ENCODE assay signal across 14 cellular contexts in the genomic region with DNA sequence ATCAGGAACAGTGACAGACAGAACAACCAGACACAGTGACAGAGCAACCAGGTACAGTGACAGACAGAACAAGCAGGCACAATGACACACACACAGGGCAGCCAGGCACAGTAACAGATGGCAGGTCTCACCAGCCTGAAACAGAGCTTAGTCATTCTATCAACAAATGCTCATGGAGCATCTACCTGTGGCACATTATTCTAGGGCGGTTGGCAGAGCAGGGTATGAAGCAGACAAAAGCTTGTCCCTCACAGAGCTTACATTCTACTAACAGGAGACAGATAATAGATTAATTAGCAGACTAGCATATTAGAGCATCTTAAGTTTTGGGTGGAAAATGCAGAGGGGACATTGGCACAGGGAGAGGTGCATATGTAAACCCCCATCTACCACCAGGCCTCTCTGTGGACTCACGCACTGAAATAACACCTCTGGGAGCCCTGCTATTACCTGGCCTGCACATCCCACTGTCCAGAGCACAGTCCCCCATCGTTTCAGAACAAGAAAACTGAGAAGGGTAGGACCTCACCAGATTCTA.
DNase-seq lines count a peak whose midpoint lies in the region; ATAC-seq and TF ChIP-seq lines count a peak whose summit lies in the region.
"Had no signal": no experiment of that assay in that cellular context is flagged by ENCODE, and none has a peak within 500 bp of the region (broad histone marks: within the 10 kb centered on the region; RNA-seq: fewer than 3 reads in every experiment).

No MANE protein-coding gene starts in this region.

- no peak overlapping the region for H3K4me2 ChIP-seq in PC-3 (ENCODE audit: low read length)

- H3K27me3 Mint-ChIP-seq in activated naive CD8-positive, alpha-beta T cell treated with anti-CD3 and anti-CD28 coated beads, Interleukin-2, amount 50 U/mL, for 24 hours, result peaks cover 2% of the 10 kb centered on the region
- peaks cover 3% of the 10 kb centered on the region for H3K27me3 Mint-ChIP-seq in activated naive CD8-positive, alpha-beta T cell treated with anti-CD3 and anti-CD28 coated beads for 36 hours

- CTCF ChIA-PET in PC-3 (lab: Charles Lee), result no interaction called here

- H3K9me3 ChIP-seq in PC-3 (ENCODE audit: low read length) (0 out of 2 replicates have a peak, but pooled peaks cover 3% of the 10 kb centered on the region), upper lobe of right lung (peaks cover 6% of the 10 kb centered on the region)
- H3K9me3 ChIP-seq: SJCRH30 had no signal

- peaks cover 27% of the 10 kb centered on the region for H3K9me3 Mint-ChIP-seq in activated naive CD8-positive, alpha-beta T cell treated with anti-CD3 and anti-CD28 coated beads, Interleukin-2, amount 50 U/mL, for 24 hours
- peaks cover 25% of the 10 kb centered on the region for H3K9me3 Mint-ChIP-seq in activated naive CD8-positive, alpha-beta T cell treated with anti-CD3 and anti-CD28 coated beads for 36 hours

- H3K27ac Mint-ChIP-seq in activated naive CD8-positive, alpha-beta T cell treated with anti-CD3 and anti-CD28 coated beads, Interleukin-2, amount 50 U/mL, for 24 hours, result no peak overlapping the region
- H3K27ac Mint-ChIP-seq in activated naive CD8-positive, alpha-beta T cell treated with anti-CD3 and anti-CD28 coated beads for 36 hours, result no peak overlapping the region

- H4K20me1 ChIP-seq in PC-3 (ENCODE audit: low read length), result no peaks in the 10 kb centered on the region

- intact Hi-C loops in PC-3 (cut with micrococcal nuclease) (no loop called here), upper lobe of right lung (cut with DNase I) (no loop called here)

- H3K27me3 ChIP-seq in PC-3 (ENCODE audit: low read length) (peaks cover 15% of the 10 kb centered on the region; the same call in 1 of the 2 replicates), foreskin keratinocyte (peaks cover 2% of the 10 kb centered on the region), upper lobe of right lung (no peaks in the 10 kb centered on the region)
- H3K27me3 ChIP-seq: SJCRH30 had no signal

- DNase-seq in activated naive CD8-positive, alpha-beta T cell treated with anti-CD3 and anti-CD28 coated beads, Interleukin-2, amount 50 U/mL, for 24 hours, result no peak
- no peak for DNase-seq in activated naive CD8-positive, alpha-beta T cell treated with anti-CD3 and anti-CD28 coated beads for 36 hours
- DNase-seq in PC-3, result peak; percentile 23
- DNase-seq in foreskin keratinocyte, result no peak
- no peak for DNase-seq in upper lobe of right lung
- DNase-seq: AML-193, DND-41, GF-D8, NCI-H1048, NCI-H82, SJCRH30 had no signal

- H3K36me3 Mint-ChIP-seq in activated naive CD8-positive, alpha-beta T cell treated with anti-CD3 and anti-CD28 coated beads, Interleukin-2, amount 50 U/mL, for 24 hours (ENCODE audit: low read depth), result no peaks in the 10 kb centered on the region
- peaks cover 6% of the 10 kb centered on the region for H3K36me3 Mint-ChIP-seq in activated naive CD8-positive, alpha-beta T cell treated with anti-CD3 and anti-CD28 coated beads for 36 hours

- no peaks in the 10 kb centered on the region for H3F3A ChIP-seq in PC-3 (ENCODE audit: low read length, unreplicated experiment)

- no TSS peak for BruUV-seq in PC-3 (replicated peaks; lab: Mats Ljungman, UMichigan)

- no peaks in the 10 kb centered on the region for H3K9me2 ChIP-seq in PC-3 (replicated peaks; ENCODE audit: low read length)

- no peak overlapping the region for H3K9ac ChIP-seq in PC-3 (ENCODE audit: low read length)

- no peak overlapping the region for H3K27ac ChIP-seq in PC-3 (ENCODE audit: low read length)
- no peak overlapping the region for H3K27ac ChIP-seq in foreskin keratinocyte
- H3K27ac ChIP-seq in upper lobe of right lung, result no peak overlapping the region
- H3K27ac ChIP-seq: SJCRH30 had no signal

- peak; percentile 16 for ATAC-seq in activated naive CD8-positive, alpha-beta T cell treated with anti-CD3 and anti-CD28 coated beads, Interleukin-2, amount 50 U/mL, for 24 hours
- ATAC-seq in PC-3 (no peak), foreskin keratinocyte (peak; percentile 38), upper lobe of right lung (peak; percentile 16), GM21423 (IDR thresholded peaks at IDR 0.05; ENCODE audit: unreplicated experiment) (no peak), GM18868 (IDR thresholded peaks at IDR 0.05; ENCODE audit: unreplicated experiment) (no peak)
- ATAC-seq: K562 had no signal

- POLR2A ChIA-PET in PC-3 (lab: Charles Lee; ENCODE audit: unreplicated experiment), result no interaction called here

- TF ChIP-seq CTCF in PC-3 (conservative IDR thresholded peaks at IDR 0.05; ENCODE audit: low read depth, low read length) (no peak), foreskin keratinocyte (conservative IDR thresholded peaks at IDR 0.05) (no peak), upper lobe of right lung (IDR thresholded peaks at IDR 0.05) (no peak)

- H3K4me1 Mint-ChIP-seq in activated naive CD8-positive, alpha-beta T cell treated with anti-CD3 and anti-CD28 coated beads, Interleukin-2, amount 50 U/mL, for 24 hours, result no peaks in the 10 kb centered on the region
- no peaks in the 10 kb centered on the region for H3K4me1 Mint-ChIP-seq in activated naive CD8-positive, alpha-beta T cell treated with anti-CD3 and anti-CD28 coated beads for 36 hours

- H3K4me3 ChIP-seq in PC-3 (ENCODE audit: low read length) (no peak overlapping the region), upper lobe of right lung (no peak overlapping the region)
- H3K4me3 ChIP-seq: K562, SJCRH30 had no signal

- no peaks in the 10 kb centered on the region for H3K79me2 ChIP-seq in PC-3 (ENCODE audit: low read length)

- H3K36me3 ChIP-seq in PC-3 (ENCODE audit: low read depth, low read length) (no peaks in the 10 kb centered on the region), upper lobe of right lung (no peaks in the 10 kb centered on the region)
- H3K36me3 ChIP-seq: SJCRH30 had no signal

- H3K4me1 ChIP-seq in PC-3 (ENCODE audit: insufficient read depth, low read length) (no peaks in the 10 kb centered on the region), foreskin keratinocyte (no peaks in the 10 kb centered on the region), upper lobe of right lung (no peaks in the 10 kb centered on the region)
- H3K4me1 ChIP-seq: SJCRH30 had no signal

- no peak overlapping the region for H3K4me3 Mint-ChIP-seq in activated naive CD8-positive, alpha-beta T cell treated with anti-CD3 and anti-CD28 coated beads, Interleukin-2, amount 50 U/mL, for 24 hours
- H3K4me3 Mint-ChIP-seq in activated naive CD8-positive, alpha-beta T cell treated with anti-CD3 and anti-CD28 coated beads for 36 hours, result no peak overlapping the region

- no peak overlapping the region for H2AFZ ChIP-seq in PC-3 (ENCODE audit: low read length)

Comparison
In these comparisons a context has a peak if more than half of its experiments do, and no peak if none do; other contexts are left out.
1. ATAC-seq: peak in activated naive CD8-positive, alpha-beta T cell treated with anti-CD3 and anti-CD28 coated beads, Interleukin-2, amount 50 U/mL, for 24 hours (single experiment), foreskin keratinocyte (single experiment) and upper lobe of right lung (single experiment); none in PC-3 (single experiment), GM21423 (single experiment) and GM18868 (single experiment).